ENCODE assay signal across 12 cellular contexts in genomic region chr12:124411953-124412645, GRCh38.
DNase-seq lines count a peak whose midpoint lies in the region; ATAC-seq and TF ChIP-seq lines count a peak whose summit lies in the region.
"Had no signal": no experiment of that assay in that cellular context is flagged by ENCODE, and none has a peak within 500 bp of the region (broad histone marks: within the 10 kb centered on the region; RNA-seq: fewer than 3 reads in every experiment).

No MANE protein-coding gene starts in this region.

- H3K4ac ChIP-seq in IMR-90 (ENCODE audit: low read depth, low read length) = peak overlapping the region; percentile 78

- intact Hi-C loops in IMR-90 (cut with micrococcal nuclease) = no loop called here
- intact Hi-C loops in tibial artery (cut with DNase I; ENCODE audit: low total_unique reads) = no loop called here

- H2BK120ac ChIP-seq in IMR-90 (ENCODE audit: low read depth, low read length) = peak overlapping the region; percentile 57

- H3K27ac ChIP-seq in IMR-90 (ENCODE audit: insufficient read depth, low read length) (peak overlapping the region; percentile 42), coronary artery (peak overlapping the region; percentile 70 to 74), mucosa of rectum (ENCODE audit: low read depth in 2 of 2, low read length in 2 of 2) (peak overlapping the region; percentile 10 to 26), tibial artery (peak overlapping the region; percentile 58 to 60)

- TF ChIP-seq POLR2A in IMR-90 (IDR thresholded peaks at IDR 0.05; ENCODE audit: low read depth, low read length) = no peak

- no peak overlapping the region for H3K4me3 ChIP-seq in IMR-90 (ENCODE audit: insufficient read depth, low read depth, low read length)
- H3K4me3 ChIP-seq in coronary artery = peak overlapping the region; percentile 6
- no peak overlapping the region for H3K4me3 ChIP-seq in mucosa of rectum (ENCODE audit: low read length in 2 of 2)
- H3K4me3 ChIP-seq in tibial artery = no peak overlapping the region

- H3K9ac ChIP-seq in IMR-90 (ENCODE audit: low read depth, low read length) (no peak overlapping the region), mucosa of rectum (ENCODE audit: low read depth in 1 of 2, low read length in 2 of 2) (no peak overlapping the region)

- H3K56ac ChIP-seq in IMR-90 (ENCODE audit: extremely low read depth, insufficient read depth, low read length) = peak overlapping the region; percentile 25; the same call in 1 of the 2 replicates

- in situ Hi-C loops in IMR-90 (cut with MboI; ENCODE audit: low sequenced_read_pairs) = no loop called here

- H3K36me3 ChIP-seq in IMR-90 (ENCODE audit: control insufficient read depth, insufficient read depth, low read length) (peaks cover 25% of the 10 kb centered on the region; the same call in 1 of the 2 replicates), mucosa of rectum (ENCODE audit: control insufficient read depth in 2 of 2, insufficient read depth in 2 of 2, low read length in 2 of 2) (peaks cover 15 to 20% of the 10 kb centered on the region in 2 donors), tibial artery (peaks cover 0 to 81% (median 29%) of the 10 kb centered on the region in 3 donors)

- H4K5ac ChIP-seq in IMR-90 (ENCODE audit: low read depth, low read length) = peak overlapping the region; percentile 47; the same call in 1 of the 2 replicates

- H4K8ac ChIP-seq in IMR-90 (ENCODE audit: low read depth in 2 of 2, low read length in 2 of 2) = peak overlapping the region; percentile 36 to 82; a peak in 2 of 4 replicates

- DNase-seq in IMR-90 (no peak), coronary artery (ENCODE audit: low spot score) (no peak), tibial artery (no peak), NCI-H1694 (lab: John Stamatoyannopoulos, UW) (no peak), T-helper 17 cell (no peak), SKM-1 treated with dmso at 0.1 percent for 144 hours (lab: John Stamatoyannopoulos, UW; ENCODE audit: unreplicated experiment) (no peak)
- DNase-seq: CD8-positive, alpha-beta T cell; NCI-H446 treated with DMSO at 0.1 percent for 48 hours; RPMI8226 had no signal

- TF ChIP-seq RAD21 in IMR-90 (IDR thresholded peaks at IDR 0.05; ENCODE audit: low read length) = no peak

- H3K14ac ChIP-seq in IMR-90 (replicated peaks; ENCODE audit: low read depth, low read length) = peak overlapping the region; percentile 74

- ATAC-seq in IMR-90 (ENCODE audit: low read depth) (no peak), HG03439 (IDR thresholded peaks at IDR 0.05; ENCODE audit: unreplicated experiment) (no peak), T-helper 17 cell (no peak)
- ATAC-seq: activated naive CD4-positive, alpha-beta T cell treated with anti-CD3 and anti-CD28 coated beads, Interleukin-2, amount 50 U/mL, for 72 hours; CD8-positive, alpha-beta T cell had no signal

- CTCF ChIA-PET in IMR-90 (lab: Yijun Ruan, JAX) = no interaction called here

- H2BK15ac ChIP-seq in IMR-90 (ENCODE audit: low read depth, low read length) = peak overlapping the region; percentile 50; the same call in 1 of the 3 replicates

- H3K9me1 ChIP-seq in IMR-90 (ENCODE audit: insufficient read depth, low read length) = peaks cover 15% of the 10 kb centered on the region

- H3K18ac ChIP-seq in IMR-90 (ENCODE audit: low read depth, low read length) = peak overlapping the region; percentile 10; the same call in 1 of the 2 replicates

- peak overlapping the region; percentile 83 for H2AK5ac ChIP-seq in IMR-90 (ENCODE audit: low read depth, low read length)

- H3K27me3 Mint-ChIP-seq in T-helper 17 cell = no peaks in the 10 kb centered on the region

- no peak overlapping the region for H3K23ac ChIP-seq in IMR-90 (ENCODE audit: low read depth, low read length)

- H4K20me1 ChIP-seq in IMR-90 (ENCODE audit: insufficient read depth, low read length) = peaks cover 9% of the 10 kb centered on the region

- H2AFZ ChIP-seq in IMR-90 (replicated peaks; ENCODE audit: low read length, poor library complexity) = peak overlapping the region; percentile 93

- BruUV-seq in IMR-90 (replicated peaks; lab: Mats Ljungman, UMichigan) = no TSS peak

- peaks cover 4% of the 10 kb centered on the region for H3K4me1 Mint-ChIP-seq in T-helper 17 cell

- POLR2A ChIA-PET in IMR-90 (lab: Charles Lee; ENCODE audit: unreplicated experiment) = interaction anchor here (0.7 kb wide), 1 partner anchor 353 kb away, joined by 3 read pairs; no protein-coding TSS in a partner anchor

- no peaks in the 10 kb centered on the region for H3K27me3 ChIP-seq in IMR-90 (ENCODE audit: control insufficient read depth, insufficient read depth, low read length)
- no peaks in the 10 kb centered on the region for H3K27me3 ChIP-seq in mucosa of rectum (ENCODE audit: control insufficient read depth in 2 of 2, insufficient read depth in 2 of 2, low read length in 2 of 2)
- no peaks in the 10 kb centered on the region for H3K27me3 ChIP-seq in tibial artery

- peak overlapping the region; percentile 78 for H4K91ac ChIP-seq in IMR-90 (ENCODE audit: insufficient read depth, low read depth, low read length)

- peaks cover 3% of the 10 kb centered on the region for H3K36me3 Mint-ChIP-seq in T-helper 17 cell (ENCODE audit: low read depth)
- H3K36me3 Mint-ChIP-seq: activated naive CD4-positive, alpha-beta T cell treated with anti-CD3 and anti-CD28 coated beads, Interleukin-2, amount 50 U/mL, for 72 hours had no signal

- H3K27ac Mint-ChIP-seq in T-helper 17 cell = no peak overlapping the region
- H3K27ac Mint-ChIP-seq: CD8-positive, alpha-beta T cell had no signal

- TF ChIP-seq CTCF in IMR-90 (conservative IDR thresholded peaks at IDR 0.05; ENCODE audit: low read depth, low read length) = no peak
- no peak for TF ChIP-seq CTCF in coronary artery (IDR thresholded peaks at IDR 0.05)
- TF ChIP-seq CTCF in tibial artery (IDR thresholded peaks at IDR 0.05) = no peak

- peaks cover 25 to 91% of the 10 kb centered on the region in 2 experiments for H3K79me1 ChIP-seq in IMR-90 (ENCODE audit: low read depth in 1 of 2, low read length in 2 of 2)

- peaks cover 29% of the 10 kb centered on the region for H3K4me1 ChIP-seq in IMR-90 (ENCODE audit: control insufficient read depth, insufficient read depth, low read length)
- peaks cover 10 to 14% of the 10 kb centered on the region in 2 donors for H3K4me1 ChIP-seq in mucosa of rectum (ENCODE audit: control insufficient read depth in 2 of 2, insufficient read depth in 2 of 2, low read length in 2 of 2)
- H3K4me1 ChIP-seq in tibial artery = peaks cover 9 to 53% (median 47%) of the 10 kb centered on the region in 4 donors

- H2BK5ac ChIP-seq in IMR-90 (ENCODE audit: low read depth, low read length, poor library complexity, severe bottlenecking) = peak overlapping the region; percentile 61

- H2BK20ac ChIP-seq in IMR-90 (ENCODE audit: low read depth, low read length) = peak overlapping the region; percentile 36; the same call in 1 of the 2 replicates

- H3K9me3 ChIP-seq in IMR-90 (ENCODE audit: control insufficient read depth, insufficient read depth, low read length) (no peaks in the 10 kb centered on the region), mucosa of rectum (ENCODE audit: control insufficient read depth in 2 of 2, low read length in 2 of 2) (no peaks in the 10 kb centered on the region), tibial artery (no peaks in the 10 kb centered on the region), T-helper 17 cell (ENCODE audit: control insufficient read depth, low read length, poor library complexity, severe bottlenecking) (no peaks in the 10 kb centered on the region)

- dilution Hi-C loops in IMR-90 (cut with HindIII; ENCODE audit: low sequenced_read_pairs, unreplicated experiment) = no loop called here

- H3K4me3 Mint-ChIP-seq in T-helper 17 cell = no peak overlapping the region
- H3K4me3 Mint-ChIP-seq: CD8-positive, alpha-beta T cell had no signal

- no peak overlapping the region for H3K4me2 ChIP-seq in IMR-90 (ENCODE audit: low read depth, low read length)

- H2AK9ac ChIP-seq in IMR-90 (replicated peaks; ENCODE audit: low read depth, low read length, poor library complexity) = peak overlapping the region; percentile 98

- WGBS in IMR-90 (ENCODE audit: extremely low coverage in 2 of 2, insufficient read length in 1 of 2), 2 experiments = 79% methylated on average over 7 of the region's 22 CpGs; no CpG with 5 or more reads in 1 of the 2 experiments

TF ChIP-seq in IMR-90, 13 proteins besides CTCF, POLR2A, EP300 and RAD21:
- TF ChIP-seq SMC3 (IDR thresholded peaks at IDR 0.05; ENCODE audit: low read depth, low read length) (no peak), USF2 (IDR thresholded peaks at IDR 0.05; ENCODE audit: low read depth, low read length) (no peak), CEBPB (IDR thresholded peaks at IDR 0.05; ENCODE audit: low read depth, low read length) (no peak), FOS (IDR thresholded peaks at IDR 0.05; ENCODE audit: low read depth, low read length) (no peak), ELK1 (IDR thresholded peaks at IDR 0.05; ENCODE audit: borderline replicate concordance, low read depth, low read length) (no peak), RCOR1 (IDR thresholded peaks at IDR 0.05; ENCODE audit: insufficient replicate concordance, low read length) (no peak), CHD1 (IDR thresholded peaks at IDR 0.05; ENCODE audit: low read depth, low read length) (no peak), NFE2L2 (IDR thresholded peaks at IDR 0.05; ENCODE audit: low read depth, low read length) (no peak), MXI1 (IDR thresholded peaks at IDR 0.05; ENCODE audit: borderline replicate concordance, low read depth, low read length) (no peak), BHLHE40 (IDR thresholded peaks at IDR 0.05; ENCODE audit: low read depth, low read length) (no peak), MAFK (IDR thresholded peaks at IDR 0.05; ENCODE audit: low read depth, low read length) (no peak), MAZ (IDR thresholded peaks at IDR 0.05; ENCODE audit: borderline replicate concordance, low read depth, low read length) (no peak), RFX5 (IDR thresholded peaks at IDR 0.05; ENCODE audit: low read depth, low read length) (no peak)

Comparison
In these comparisons a context has a peak if more than half of its experiments do, and no peak if none do; other contexts are left out.
1. H3K27ac ChIP-seq: peak in every context shown above with its lines; median percentile 72 in coronary artery; 59 in tibial artery; 42 in IMR-90; 18 in mucosa of rectum.